ENCODE assay signal across 8 cellular contexts in the genomic region with DNA sequence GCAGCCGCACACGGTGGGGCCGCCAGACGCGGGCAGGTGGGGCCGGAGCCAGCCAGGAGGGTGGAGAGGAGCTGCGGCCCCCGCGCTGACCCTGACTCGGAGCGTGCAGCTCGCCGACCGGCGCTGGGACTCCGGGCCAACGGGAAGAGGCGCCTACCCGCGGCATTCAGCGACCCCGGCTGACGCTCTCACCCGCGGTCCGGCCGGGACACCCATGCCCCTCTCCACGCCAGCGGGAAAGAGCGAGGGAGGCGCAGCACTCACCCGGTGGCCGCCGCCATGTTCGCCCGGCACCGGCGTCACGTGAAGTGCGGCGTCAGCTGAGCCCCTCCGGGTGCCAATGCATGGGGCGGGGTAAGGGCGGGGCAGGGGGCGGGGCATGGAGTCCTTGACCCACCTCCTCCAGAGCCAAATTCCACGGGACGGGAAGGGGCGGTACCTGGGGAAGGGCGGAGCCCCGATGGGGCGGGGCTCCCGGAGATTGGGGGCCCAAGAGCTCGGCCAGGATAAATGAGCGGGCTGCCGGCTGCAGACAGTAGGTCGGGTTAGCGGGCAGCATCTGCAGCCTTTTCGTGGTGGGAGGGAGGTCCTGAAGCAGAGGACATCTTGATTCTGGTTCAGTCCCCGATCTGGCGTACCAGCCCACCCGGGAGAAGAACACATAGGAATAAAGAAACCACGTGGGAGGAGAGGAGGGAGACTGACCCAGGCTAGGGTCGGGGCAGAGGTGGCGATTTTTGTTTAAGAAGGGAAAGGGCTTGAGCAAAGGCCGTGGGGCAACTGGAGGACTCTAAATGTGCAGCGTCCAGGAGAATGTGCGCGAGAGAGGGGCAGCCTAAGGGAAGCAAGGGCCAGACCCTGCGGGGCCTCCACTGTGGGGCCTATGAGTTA. TPM values are rescaled to one million over a fixed set of nuclear protein-coding genes. Genes with fewer than 3 reads are reported as not detected.
A peak's percentile ranks its signal among the peaks of the same experiment; 100 is the strongest.
DNase-seq lines count a peak whose midpoint lies in the region; ATAC-seq lines count a peak whose summit lies in the region.

PEPD (minus strand) TSS at position 312 of the 891 bp plus-strand sequence; CDS start at position 281, 31 bp downstream.

- H3K4me3 ChIP-seq in CD4-positive, alpha-beta memory T cell (ENCODE audit: low read length in 2 of 2) = peak within 1 kb of the TSS; percentile 72 to 85
- peak within 1 kb of the TSS; percentile 16 for H3K4me3 ChIP-seq in endocrine pancreas (ENCODE audit: control insufficient read depth, insufficient read depth, low read length)

- H3K9ac ChIP-seq in endocrine pancreas (ENCODE audit: control insufficient read depth, insufficient read depth, low read length) = peak within 1 kb of the TSS; percentile 45

- H3K27me3 Mint-ChIP-seq in CD4-positive, alpha-beta memory T cell = no peaks in the 10 kb centered on the region

- peak within 1 kb of the TSS; percentile 53 for H3K27ac ChIP-seq in CD4-positive, alpha-beta memory T cell (ENCODE audit: low read depth, low read length)

- ATAC-seq in GM19455 (IDR thresholded peaks at IDR 0.05; ENCODE audit: unreplicated experiment) = peak; percentile 84

- peaks cover 15 to 36% (median 23%) of the 10 kb centered on the region in 4 donors for H3K4me1 Mint-ChIP-seq in CD4-positive, alpha-beta memory T cell

- no peaks in the 10 kb centered on the region for H3K27me3 ChIP-seq in CD4-positive, alpha-beta memory T cell (ENCODE audit: insufficient read depth, low read length)
- H3K27me3 ChIP-seq in endocrine pancreas (ENCODE audit: control insufficient read depth, insufficient read depth, low read length) = no peaks in the 10 kb centered on the region

- intact Hi-C loops in CD4-positive, alpha-beta memory T cell (cut with micrococcal nuclease) = loop anchor here (1.0 kb wide), 1 partner anchor 344 kb away; no protein-coding TSS in a partner anchor

- H3K9me3 ChIP-seq in CD4-positive, alpha-beta memory T cell (ENCODE audit: control insufficient read depth in 1 of 2, low read length in 2 of 2) = no peaks in the 10 kb centered on the region
- no peaks in the 10 kb centered on the region for H3K9me3 ChIP-seq in endocrine pancreas (ENCODE audit: control insufficient read depth, low read length)

- H3K9me3 Mint-ChIP-seq in CD4-positive, alpha-beta memory T cell = no peaks in the 10 kb centered on the region

- H3K27ac Mint-ChIP-seq in CD4-positive, alpha-beta memory T cell = peak within 1 kb of the TSS; percentile 47 to 95 (median 90)

- DNase-seq in CD4-positive, alpha-beta memory T cell = peak; percentile 62 to 74 (median 72)
- DNase-seq in HS-27A (ENCODE audit: low read depth) (peak; percentile 93), NOMO-1 (lab: John Stamatoyannopoulos, UW; ENCODE audit: unreplicated experiment in 2 of 2) (peak; percentile 77 to 85), mesenteric fat pad (ENCODE audit: low spot score) (peak; percentile 94)
- peak; percentile 69 to 77 (median 70) for DNase-seq in activated CD8-positive, alpha-beta memory T cell treated with anti-CD3 and anti-CD28 coated beads for 48 hours (ENCODE audit: low read depth in 2 of 3, low spot score in 2 of 3)
- DNase-seq in stimulated activated CD8-positive, alpha-beta memory T cell treated with anti-CD3 and anti-CD28 coated beads, Interleukin-15, amount 100 ng/mL, for 1 hour (ENCODE audit: low read depth) = peak; percentile 61

- no peaks in the 10 kb centered on the region for H3K36me3 ChIP-seq in CD4-positive, alpha-beta memory T cell (ENCODE audit: insufficient read depth, low read length)
- H3K36me3 ChIP-seq in endocrine pancreas (ENCODE audit: control insufficient read depth, insufficient read depth, low read length) = no peaks in the 10 kb centered on the region

- peaks cover 24% of the 10 kb centered on the region for H3K4me1 ChIP-seq in CD4-positive, alpha-beta memory T cell (ENCODE audit: insufficient read depth, low read length)
- H3K4me1 ChIP-seq in endocrine pancreas (ENCODE audit: control insufficient read depth, insufficient read depth, low read length) = no peaks in the 10 kb centered on the region

- POLR2A ChIA-PET in CD4-positive, alpha-beta memory T cell (lab: Charles Lee; ENCODE audit: partially characterized antibody) = interaction anchor here (0.8 to 2.2 kb wide), 4 partner anchors 91 to 941 kb away, joined by 3 to 8 read pairs (median 4); partner anchors contain the start of genes CEBPG and PDCD5

- peak within 1 kb of the TSS; percentile 78 to 92 (median 87) for H3K4me3 Mint-ChIP-seq in CD4-positive, alpha-beta memory T cell

- H3K36me3 Mint-ChIP-seq in CD4-positive, alpha-beta memory T cell = peaks cover 0 to 5% of the 10 kb centered on the region in 2 donors

- CTCF ChIA-PET in CD4-positive, alpha-beta memory T cell (lab: Charles Lee; ENCODE audit: partially characterized antibody) = interaction anchor here (0.9 to 1.4 kb wide), 2 partner anchors 13 to 106 kb away, joined by 3 read pairs; no protein-coding TSS in a partner anchor

RNA-seq across cellular contexts. Expression of gene PEPD, which starts in this region (rescaled TPM):
- total RNA-seq in CD4-positive, alpha-beta memory T cell = 10 to 100 TPM; 27.6 to 35.1 TPM
- 100 to 1,000 TPM; 121 to 213 TPM for polyA plus RNA-seq in CD4-positive, alpha-beta memory T cell
- total RNA-seq in mesenteric fat pad = 97.0 TPM

Comparison
In these comparisons a context has a peak if more than half of its experiments do, and no peak if none do; other contexts are left out.
1. Peak in every context shown above with its lines: DNase-seq, ATAC-seq, H3K4me3 ChIP-seq and H3K27ac ChIP-seq.